Comparison of ENCODE assay signal across 11 cellular contexts in genomic region chr17:30812218-30813177, GRCh38. TPM values are rescaled to one million over a fixed set of nuclear protein-coding genes. Genes with fewer than 3 reads are reported as not detected.
A peak's percentile ranks its signal among the peaks of the same experiment; 100 is the strongest.
DNase-seq lines count a peak whose midpoint lies in the region; ATAC-seq and TF ChIP-seq lines count a peak whose summit lies in the region.
"Had no signal": no experiment of that assay in that cellular context is flagged by ENCODE, and none has a peak within 500 bp of the region (broad histone marks: within the 10 kb centered on the region; RNA-seq: fewer than 3 reads in every experiment).

No MANE protein-coding gene starts in this region.

- peaks cover 32 to 80% (median 58%) of the 10 kb centered on the region in 7 donors for H3K4me1 Mint-ChIP-seq in naive thymus-derived CD4-positive, alpha-beta T cell

- H3K9me2 ChIP-seq in DOHH2 (replicated peaks; ENCODE audit: control insufficient read depth, low read length) (no peaks in the 10 kb centered on the region), MM.1S (replicated peaks; ENCODE audit: insufficient read depth, low read length) (no peaks in the 10 kb centered on the region)

- CTCF ChIA-PET in naive thymus-derived CD4-positive, alpha-beta T cell (lab: Charles Lee) = interaction anchor here (2.3 to 5.6 kb wide), 2 partner anchors 9 to 12 kb away, joined by 6 to 45 read pairs; partner anchors contain the start of gene CRLF3

- H3K4me1 ChIP-seq in DOHH2 (ENCODE audit: control insufficient read depth, low read length) (peaks cover 67% of the 10 kb centered on the region), MM.1S (ENCODE audit: low read length) (peaks cover 22% of the 10 kb centered on the region), prostate gland (replicated peaks) (no peaks in the 10 kb centered on the region)
- peaks cover 36 to 62% of the 10 kb centered on the region in 2 donors for H3K4me1 ChIP-seq in naive thymus-derived CD4-positive, alpha-beta T cell (ENCODE audit: control insufficient read depth in 2 of 2, insufficient read depth in 2 of 2, low read length in 2 of 2)
- H3K4me1 ChIP-seq: parathyroid adenoma had no signal

- H4K20me1 ChIP-seq in DOHH2 (ENCODE audit: control insufficient read depth, insufficient read depth, low read depth, low read length) (no peaks in the 10 kb centered on the region), MM.1S (ENCODE audit: insufficient read depth, low read length) (0 out of 2 replicates have a peak, but pooled peaks cover 2% of the 10 kb centered on the region)

- H3K4me3 ChIP-seq in DOHH2 (ENCODE audit: low read length) = peak overlapping the region; percentile 27
- H3K4me3 ChIP-seq in MM.1S (ENCODE audit: low read length) = no peak overlapping the region
- H3K4me3 ChIP-seq in naive thymus-derived CD4-positive, alpha-beta T cell (ENCODE audit: low read length) = peak overlapping the region; percentile 10
- H3K4me3 ChIP-seq in prostate gland = no peak overlapping the region
- H3K4me3 ChIP-seq: hepatocyte, Peyer's patch had no signal

- H2AFZ ChIP-seq in MM.1S (ENCODE audit: low read length) = no peak overlapping the region
- H2AFZ ChIP-seq: hepatocyte, parathyroid adenoma had no signal

- POLR2A ChIA-PET in naive thymus-derived CD4-positive, alpha-beta T cell (lab: Charles Lee) = interaction anchor here (8.8 kb wide), 1 partner anchor 10 kb away, joined by 305 read pairs; the partner anchor contains the start of gene CRLF3

- WGBS in prostate gland = 50% methylated on average over 5 of the region's 5 CpGs

- peaks cover 89% of the 10 kb centered on the region for H3K79me2 ChIP-seq in DOHH2 (ENCODE audit: control insufficient read depth, low read length)
- peaks cover 90% of the 10 kb centered on the region for H3K79me2 ChIP-seq in MM.1S (ENCODE audit: low read length)

- H3K4me3 Mint-ChIP-seq in naive thymus-derived CD4-positive, alpha-beta T cell = peak overlapping the region; percentile 29 to 86 (median 78)

- H3K9me3 Mint-ChIP-seq in naive thymus-derived CD4-positive, alpha-beta T cell = no peaks in the 10 kb centered on the region

- H3K4me2 ChIP-seq in DOHH2 (ENCODE audit: low read length) (peak overlapping the region; percentile 58), MM.1S (ENCODE audit: low read depth, low read length) (no peak overlapping the region; the same call in 1 of the 2 replicates)
- H3K4me2 ChIP-seq: hepatocyte had no signal

- H3K9me3 ChIP-seq in DOHH2 (ENCODE audit: control insufficient read depth, insufficient read depth, low read length) (no peaks in the 10 kb centered on the region), MM.1S (replicated peaks; ENCODE audit: insufficient read depth, low read length) (no peaks in the 10 kb centered on the region), prostate gland (no peaks in the 10 kb centered on the region)
- H3K9me3 ChIP-seq in naive thymus-derived CD4-positive, alpha-beta T cell (ENCODE audit: control insufficient read depth in 2 of 3, low read length in 3 of 3) = no peaks in the 10 kb centered on the region
- H3K9me3 ChIP-seq: Peyer's patch had no signal

- peaks cover 34% of the 10 kb centered on the region for H3F3A ChIP-seq in DOHH2 (ENCODE audit: control insufficient read depth, insufficient read depth)
- H3F3A ChIP-seq in MM.1S (ENCODE audit: insufficient read depth, low read length) = peaks cover 22% of the 10 kb centered on the region

- DNase-seq in MM.1S = no peak
- peak; percentile 82 for DNase-seq in astrocyte of the hippocampus (ENCODE audit: low read depth, low spot score)
- DNase-seq in naive thymus-derived CD4-positive, alpha-beta T cell = peak in 1 of 9 donors; percentile 21
- DNase-seq in prostate gland (ENCODE audit: low spot score) = no peak
- DNase-seq in Kasumi-1 (lab: John Stamatoyannopoulos, UW) = no peak

- no peak for ATAC-seq in naive thymus-derived CD4-positive, alpha-beta T cell
- ATAC-seq in GM19035 (IDR thresholded peaks at IDR 0.05; ENCODE audit: unreplicated experiment) = no peak
- no peak for ATAC-seq in GM19455 (IDR thresholded peaks at IDR 0.05; ENCODE audit: unreplicated experiment)

- H3K27me3 ChIP-seq in DOHH2 (ENCODE audit: control insufficient read depth, low read length) = no peaks in the 10 kb centered on the region
- H3K27me3 ChIP-seq in MM.1S (replicated peaks; ENCODE audit: insufficient read depth, low read length) = no peaks in the 10 kb centered on the region
- H3K27me3 ChIP-seq in naive thymus-derived CD4-positive, alpha-beta T cell (ENCODE audit: control insufficient read depth in 2 of 2, insufficient read depth in 2 of 2, low read length in 2 of 2) = no peaks in the 10 kb centered on the region
- no peaks in the 10 kb centered on the region for H3K27me3 ChIP-seq in prostate gland (replicated peaks; ENCODE audit: insufficient read depth)
- H3K27me3 ChIP-seq: hepatocyte, Peyer's patch had no signal

- TF ChIP-seq CTCF in DOHH2 (IDR thresholded peaks at IDR 0.05; ENCODE audit: low read depth, low read length, poor library complexity, severe bottlenecking) (no peak), MM.1S (IDR thresholded peaks at IDR 0.05; ENCODE audit: low read length) (no peak), prostate gland (IDR thresholded peaks at IDR 0.05) (no peak)

- H3K27ac ChIP-seq in DOHH2 (ENCODE audit: low read depth, low read length) (peak overlapping the region; percentile 64), MM.1S (ENCODE audit: low read length) (peak overlapping the region; percentile 8; the same call in 1 of the 2 replicates), prostate gland (no peak overlapping the region)
- peak overlapping the region; percentile 74 for H3K27ac ChIP-seq in naive thymus-derived CD4-positive, alpha-beta T cell (ENCODE audit: low read depth, low read length)
- H3K27ac ChIP-seq: hepatocyte, parathyroid adenoma had no signal

- peak overlapping the region; percentile 85 to 99 (median 96) for H3K27ac Mint-ChIP-seq in naive thymus-derived CD4-positive, alpha-beta T cell

- H3K36me3 ChIP-seq in DOHH2 (ENCODE audit: control insufficient read depth, low read length) = peaks cover 33% of the 10 kb centered on the region
- no peaks in the 10 kb centered on the region for H3K36me3 ChIP-seq in MM.1S (replicated peaks; ENCODE audit: insufficient read depth, low read length)
- H3K36me3 ChIP-seq in naive thymus-derived CD4-positive, alpha-beta T cell (ENCODE audit: control insufficient read depth in 2 of 3, insufficient read depth in 3 of 3, low read length in 3 of 3) = peaks cover 0 to 6% (median 0%) of the 10 kb centered on the region in 3 experiments
- no peaks in the 10 kb centered on the region for H3K36me3 ChIP-seq in prostate gland
- H3K36me3 ChIP-seq: Peyer's patch had no signal

- TF ChIP-seq POLR2A in prostate gland (IDR thresholded peaks at IDR 0.05) = no peak

- intact Hi-C loops in naive thymus-derived CD4-positive, alpha-beta T cell (cut with micrococcal nuclease) = no loop called here
- intact Hi-C loops in prostate gland (cut with DNase I) = no loop called here

- H3K27me3 Mint-ChIP-seq in naive thymus-derived CD4-positive, alpha-beta T cell = no peaks in the 10 kb centered on the region

- no peak overlapping the region for H3K9ac ChIP-seq in MM.1S (ENCODE audit: low read length)
- H3K9ac ChIP-seq: parathyroid adenoma had no signal

- H3K36me3 Mint-ChIP-seq in naive thymus-derived CD4-positive, alpha-beta T cell = peaks cover 0 to 14% (median 10%) of the 10 kb centered on the region in 5 donors

RNA-seq across cellular contexts. Expression of gene CRLF3, which starts 12.0 kb away (rescaled TPM):
- total RNA-seq in naive thymus-derived CD4-positive, alpha-beta T cell = 100 to 1,000 TPM in 2 of 5 experiments, 10 to 100 TPM in 3; 65.5 to 142 (median 86.7) TPM
- 100 to 1,000 TPM; 200 to 220 TPM for polyA plus RNA-seq in naive thymus-derived CD4-positive, alpha-beta T cell
- total RNA-seq in prostate gland = 10 to 100 TPM in 1 of 2 donors, 1 to 10 TPM in 1; 8.0 to 14.8 TPM

RNA-seq across cellular contexts. Expression of gene ATAD5, which starts 19.3 kb away (rescaled TPM):
- 10 to 100 TPM in 1 of 5 experiments, 1 to 10 TPM in 4; 3.5 to 22.1 (median 5.0) TPM for total RNA-seq in naive thymus-derived CD4-positive, alpha-beta T cell
- polyA plus RNA-seq in naive thymus-derived CD4-positive, alpha-beta T cell = 1 to 10 TPM; 1.3 to 1.5 TPM
- total RNA-seq in prostate gland = 1 to 10 TPM; 2.0 to 3.1 TPM

Comparison
In these comparisons a context has a peak if more than half of its experiments do, and no peak if none do; other contexts are left out.
1. H3K27ac ChIP-seq: peak in DOHH2 (single experiment), MM.1S (single experiment) and naive thymus-derived CD4-positive, alpha-beta T cell (single experiment); none in prostate gland (0 of 2).
2. H3K4me3 ChIP-seq: peak in DOHH2 (single experiment) and naive thymus-derived CD4-positive, alpha-beta T cell (single experiment); none in MM.1S (single experiment) and prostate gland (0 of 2).
3. RNA of gene CRLF3, which starts 12.0 kb away (total RNA-seq): 65.5 to 142 TPM in naive thymus-derived CD4-positive, alpha-beta T cell; 8.0 to 14.8 TPM in prostate gland; every median in the first group is over 4 times any median in the second.